In the genomic region with DNA sequence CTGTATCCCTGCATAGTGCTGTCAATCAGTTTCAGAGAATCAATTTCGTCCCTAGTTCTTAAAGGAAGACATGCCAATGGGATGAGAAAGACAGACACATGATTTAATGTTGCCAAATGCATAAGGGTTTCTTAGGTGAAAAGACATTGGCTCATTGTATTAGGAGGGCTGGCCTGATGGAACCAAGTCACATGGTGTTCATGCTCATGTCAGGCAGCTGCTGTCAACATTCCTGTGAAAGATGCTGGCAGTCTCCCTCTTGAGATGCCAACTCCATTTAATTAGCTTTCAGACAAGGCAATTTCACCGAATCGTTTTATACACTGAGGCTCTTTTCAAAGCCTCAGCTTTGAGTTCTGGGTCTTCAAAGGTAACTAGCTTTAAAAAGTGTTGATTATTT, we compare ENCODE assay signal across 20 cellular contexts. TPM values are rescaled to one million over a fixed set of nuclear protein-coding genes. Genes with fewer than 3 reads are reported as not detected.
DNase-seq lines count a peak whose midpoint lies in the region; ATAC-seq, FAIRE-seq and TF ChIP-seq lines count a peak whose summit lies in the region.
"Had no signal": no experiment of that assay in that cellular context is flagged by ENCODE, and none has a peak within 500 bp of the region (broad histone marks: within the 10 kb centered on the region; RNA-seq: fewer than 3 reads in every experiment).

No MANE protein-coding gene starts in this region.

- H3K27me3 Mint-ChIP-seq in astrocyte (ENCODE audit: low read depth, unreplicated experiment), result no peaks in the 10 kb centered on the region
- H3K27me3 Mint-ChIP-seq in activated T-cell treated with anti-CD3 and anti-CD28 coated beads, Interleukin-2, amount 50 U/mL, for 4 hours (ENCODE audit: low read depth), result peaks cover 36% of the 10 kb centered on the region

- no peak overlapping the region for H3K4me2 ChIP-seq in astrocyte (ENCODE audit: low read length)
- H3K4me2 ChIP-seq: BLaER1 had no signal

- no peaks in the 10 kb centered on the region for H4K20me1 ChIP-seq in astrocyte (ENCODE audit: insufficient read depth, low read length)
- H4K20me1 ChIP-seq: BLaER1 had no signal

- H3K9ac ChIP-seq in astrocyte (ENCODE audit: low read length), result no peak overlapping the region
- H3K9ac ChIP-seq: BLaER1 had no signal

- no peak overlapping the region for H3K4me3 ChIP-seq in MG63
- no peak overlapping the region for H3K4me3 ChIP-seq in astrocyte (ENCODE audit: insufficient read depth, low read depth, low read length)
- H3K4me3 ChIP-seq in heart left ventricle, result peak overlapping the region in 2 of 12 donors; percentile 1 to 6
- H3K4me3 ChIP-seq: BLaER1, pancreas, SK-N-MC, thyroid gland had no signal

- no peak overlapping the region for H3K27ac Mint-ChIP-seq in astrocyte (ENCODE audit: unreplicated experiment)
- H3K27ac Mint-ChIP-seq: activated naive CD4-positive, alpha-beta T cell treated with anti-CD3 and anti-CD28 coated beads, Interleukin-2, amount 50 U/mL, for 24 hours had no signal

- H3K9me3 ChIP-seq in MG63, result no peaks in the 10 kb centered on the region
- no peaks in the 10 kb centered on the region for H3K9me3 ChIP-seq in astrocyte (ENCODE audit: insufficient read depth, low read depth, low read length)
- H3K9me3 ChIP-seq in heart left ventricle, result no peaks in the 10 kb centered on the region
- H3K9me3 ChIP-seq: BLaER1, pancreas, thyroid gland had no signal

- H3K27ac ChIP-seq in astrocyte (ENCODE audit: low read depth, low read length) (no peak overlapping the region), heart left ventricle (peak overlapping the region in 10 of 12 donors; percentile 36 to 78 (median 47))
- H3K27ac ChIP-seq: BLaER1, pancreas, SK-N-MC, thyroid gland had no signal

- H3K9me3 Mint-ChIP-seq in astrocyte (ENCODE audit: unreplicated experiment), result no peaks in the 10 kb centered on the region
- no peaks in the 10 kb centered on the region for H3K9me3 Mint-ChIP-seq in activated T-cell treated with anti-CD3 and anti-CD28 coated beads, Interleukin-2, amount 50 U/mL, for 4 hours
- H3K9me3 Mint-ChIP-seq: activated naive CD4-positive, alpha-beta T cell treated with anti-CD3 and anti-CD28 coated beads, Interleukin-2, amount 50 U/mL, for 24 hours had no signal

- no peaks in the 10 kb centered on the region for H3K36me3 Mint-ChIP-seq in astrocyte (ENCODE audit: low read depth, unreplicated experiment)
- H3K36me3 Mint-ChIP-seq in activated T-cell treated with anti-CD3 and anti-CD28 coated beads, Interleukin-2, amount 50 U/mL, for 4 hours (ENCODE audit: insufficient read depth), result no peaks in the 10 kb centered on the region
- H3K36me3 Mint-ChIP-seq: activated naive CD4-positive, alpha-beta T cell treated with anti-CD3 and anti-CD28 coated beads, Interleukin-2, amount 50 U/mL, for 24 hours had no signal

- no peak for TF ChIP-seq POLR2A in heart left ventricle (IDR thresholded peaks at IDR 0.05)

- intact Hi-C loops in heart left ventricle (cut with DNase I), result no loop called here

- H3K4me1 ChIP-seq in astrocyte (ENCODE audit: insufficient read depth, low read length), result no peaks in the 10 kb centered on the region
- peaks cover 0 to 28% (median 4%) of the 10 kb centered on the region in 12 donors for H3K4me1 ChIP-seq in heart left ventricle
- H3K4me1 ChIP-seq: pancreas, thyroid gland had no signal

- no peak for TF ChIP-seq CTCF in astrocyte (IDR thresholded peaks at IDR 0.05; ENCODE audit: insufficient read depth, low read depth, low read length)
- TF ChIP-seq CTCF in heart left ventricle (IDR thresholded peaks at IDR 0.05), result no peak

- H3K79me2 ChIP-seq in astrocyte (ENCODE audit: insufficient read depth, low read length), result no peaks in the 10 kb centered on the region

- DNase-seq in MG63, result peak; percentile 21
- peak; percentile 3 for DNase-seq in astrocyte (ENCODE audit: low read depth)
- peak in 4 of 5 donors; percentile 34 to 67 (median 50) for DNase-seq in heart left ventricle
- DNase-seq in retina, result peak; percentile 41
- no peak for DNase-seq in hepatic stellate cell (ENCODE audit: low spot score)
- DNase-seq in activated T-cell treated with anti-CD3 and anti-CD28 coated beads, Interleukin-2, amount 50 U/mL, for 4 hours, result no peak
- DNase-seq: activated CD4-positive, alpha-beta T cell treated with anti-CD3 and anti-CD28 coated beads, Interleukin-2, amount 50 U/mL, for 4 hours; caudate nucleus; MM.1S; NCI-H187 treated with DMSO at 0.1 percent for 48 hours; NCI-H510A treated with DMSO at 0.1 percent for 48 hours; pancreas; stimulated activated CD4-positive, alpha-beta T cell treated with anti-CD3 and anti-CD28 coated beads, Interleukin-12 subunit alpha, Interleukin-12 subunit beta, amount 100 ng/mL, for 4 hours; thyroid gland had no signal

- H3K4me3 Mint-ChIP-seq in astrocyte (ENCODE audit: unreplicated experiment), result no peak overlapping the region
- H3K4me3 Mint-ChIP-seq in activated T-cell treated with anti-CD3 and anti-CD28 coated beads, Interleukin-2, amount 50 U/mL, for 4 hours, result no peak overlapping the region
- H3K4me3 Mint-ChIP-seq: activated naive CD4-positive, alpha-beta T cell treated with anti-CD3 and anti-CD28 coated beads, Interleukin-2, amount 50 U/mL, for 24 hours had no signal

- H3K27me3 ChIP-seq in MG63, result no peaks in the 10 kb centered on the region
- no peaks in the 10 kb centered on the region for H3K27me3 ChIP-seq in astrocyte (ENCODE audit: insufficient read depth, low read length)
- no peaks in the 10 kb centered on the region for H3K27me3 ChIP-seq in heart left ventricle
- H3K27me3 ChIP-seq: BLaER1, pancreas, thyroid gland had no signal

- H3K4me1 Mint-ChIP-seq in astrocyte (ENCODE audit: low read depth, unreplicated experiment), result no peaks in the 10 kb centered on the region
- H3K4me1 Mint-ChIP-seq in activated T-cell treated with anti-CD3 and anti-CD28 coated beads, Interleukin-2, amount 50 U/mL, for 4 hours (ENCODE audit: low read depth), result no peaks in the 10 kb centered on the region

- no peak for FAIRE-seq in astrocyte (lab: Jason Lieb, UNC)
- FAIRE-seq: pancreas, TTC549 had no signal

- peak; percentile 80 to 92 (median 90) for ATAC-seq in heart left ventricle
- no peak for ATAC-seq in activated T-cell treated with anti-CD3 and anti-CD28 coated beads, Interleukin-2, amount 50 U/mL, for 4 hours
- ATAC-seq in HG03571 (IDR thresholded peaks at IDR 0.05; ENCODE audit: unreplicated experiment), result no peak
- ATAC-seq: left lobe of liver, pancreas had no signal

- 45 to 61% (median 47%) methylated on average over 3 of the region's 3 CpGs for WGBS in heart left ventricle, 4 donors

- H3K36me3 ChIP-seq in MG63, result no peaks in the 10 kb centered on the region
- H3K36me3 ChIP-seq in astrocyte (ENCODE audit: insufficient read depth, low read length), result no peaks in the 10 kb centered on the region
- no peaks in the 10 kb centered on the region for H3K36me3 ChIP-seq in heart left ventricle
- H3K36me3 ChIP-seq: BLaER1, pancreas, thyroid gland had no signal

- no peak overlapping the region for H2AFZ ChIP-seq in astrocyte (ENCODE audit: low read depth, low read length)

RNA-seq across cellular contexts. Expression of a gene that starts 16.1 kb away (rescaled TPM):
- total RNA-seq in MG63 (2014; rRNA removed; shearing (Covaris generic); ENCODE audit: low replicate concordance), result 6.4 TPM in 2 replicates
- total RNA-seq in astrocyte (19.4 and 27.3 TPM in 2 replicates), heart left ventricle (10 to 100 TPM in 3 of 9 donors, 1 to 10 TPM in 6; 3.9 to 16.4 (median 8.2) TPM)
- 10 to 100 TPM in 1 of 2 donors, 1 to 10 TPM in 1; 1.6 to 12.0 TPM for polyA plus RNA-seq in heart left ventricle
- total RNA-seq in activated T-cell treated with anti-CD3 and anti-CD28 coated beads, Interleukin-2, amount 50 U/mL, for 4 hours, result 10 to 100 TPM; 10.2 to 15.3 (median 13.8) TPM

RNA-seq across cellular contexts. Expression of a gene that starts 48.1 kb away (rescaled TPM):
- not detected in 2 replicates for total RNA-seq in MG63 (2014; rRNA removed; shearing (Covaris generic); ENCODE audit: low replicate concordance)
- total RNA-seq in astrocyte (not detected in 2 replicates), heart left ventricle (not detected)
- polyA plus RNA-seq in heart left ventricle, result not detected
- not detected for total RNA-seq in activated T-cell treated with anti-CD3 and anti-CD28 coated beads, Interleukin-2, amount 50 U/mL, for 4 hours
- total RNA-seq: left lobe of liver, pancreas, thyroid gland had no signal
- polyA plus RNA-seq: pancreas had no signal

Comparison
In these comparisons a context has a peak if more than half of its experiments do, and no peak if none do; other contexts are left out.
1. DNase-seq: peak in MG63 (single experiment), astrocyte (single experiment), heart left ventricle (4 of 5) and retina (single experiment); none in hepatic stellate cell (single experiment) and activated T-cell treated with anti-CD3 and anti-CD28 coated beads, Interleukin-2, amount 50 U/mL, for 4 hours (single experiment).
2. ATAC-seq: peak in heart left ventricle (4 of 4); none in activated T-cell treated with anti-CD3 and anti-CD28 coated beads, Interleukin-2, amount 50 U/mL, for 4 hours (0 of 2) and HG03571 (single experiment).